In genomic region chr17:82240506-82241182, GRCh38 we compare ENCODE assay signal across 8 cellular contexts. TPM values are rescaled to one million over a fixed set of nuclear protein-coding genes. Genes with fewer than 3 reads are reported as not detected.
DNase-seq lines count a peak whose midpoint lies in the region; ATAC-seq and TF ChIP-seq lines count a peak whose summit lies in the region.
"Had no signal": no experiment of that assay in that cellular context is flagged by ENCODE, and none has a peak within 500 bp of the region (broad histone marks: within the 10 kb centered on the region; RNA-seq: fewer than 3 reads in every experiment).

No MANE protein-coding gene starts in this region.

- no peak for TF ChIP-seq CTCF in activated B cell treated with CpG ODN at 0.5 μM for 24 hours (IDR thresholded peaks at IDR 0.05)
- TF ChIP-seq CTCF in spleen (IDR thresholded peaks at IDR 0.05 in 8 of 11, conservative IDR thresholded peaks at IDR 0.05 in 3 of 11): no peak

- no peaks in the 10 kb centered on the region for H3K27me3 ChIP-seq in right cardiac atrium (ENCODE audit: control insufficient read depth, insufficient read depth)
- no peaks in the 10 kb centered on the region for H3K27me3 ChIP-seq in spleen (replicated peaks in 1 of 7)
- H3K27me3 ChIP-seq in H7 (ENCODE audit: control insufficient read depth, insufficient read depth, low read length): no peaks in the 10 kb centered on the region

- POLR2A ChIA-PET in activated B cell treated with CpG ODN at 0.5 μM for 24 hours (lab: Charles Lee): interaction anchor here (0.7 to 1.3 kb wide), 2 partner anchors 11 to 1017 kb away, joined by 3 to 5 read pairs; partner anchors contain the start of gene SLC16A3

- no peak overlapping the region for H3K4me3 Mint-ChIP-seq in activated B cell treated with CpG ODN at 0.5 μM for 24 hours

- H3K4me1 Mint-ChIP-seq in activated B cell treated with CpG ODN at 0.5 μM for 24 hours: peaks cover 35% of the 10 kb centered on the region

- H3K4me3 ChIP-seq in right cardiac atrium (ENCODE audit: low read length) (no peak overlapping the region), spleen (peak overlapping the region in 1 of 8 donors; percentile 4), H7 (ENCODE audit: insufficient read depth, low read depth, low read length) (no peak overlapping the region)

- H3K36me3 ChIP-seq in spleen (peaks cover 8 to 99% (median 59%) of the 10 kb centered on the region in 6 donors), H7 (replicated peaks; ENCODE audit: control insufficient read depth, insufficient read depth, low read length) (peaks cover 25% of the 10 kb centered on the region)

- H3K9me3 ChIP-seq in right cardiac atrium (ENCODE audit: control insufficient read depth, low read length) (no peaks in the 10 kb centered on the region), spleen (no peaks in the 10 kb centered on the region)

- peaks cover 47% of the 10 kb centered on the region for H3K36me3 Mint-ChIP-seq in activated B cell treated with CpG ODN at 0.5 μM for 24 hours (ENCODE audit: low read depth)

- peak overlapping the region; percentile 68 for H3K27ac Mint-ChIP-seq in activated B cell treated with CpG ODN at 0.5 μM for 24 hours

- WGBS in right cardiac atrium: 67% methylated on average over 20 of the region's 20 CpGs
- whole genome bisulfite sequencing in spleen, 5 donors: 55 to 69% (median 61%) methylated on average over 12 to 20 of the region's 20 CpGs

- TF ChIP-seq POLR2A in GM18951 (IDR thresholded peaks at IDR 0.05; ENCODE audit: extremely low read depth, insufficient read depth, insufficient read length) (peak; percentile 25), spleen (IDR thresholded peaks at IDR 0.05) (no peak)

- no peak for ATAC-seq in activated B cell treated with CpG ODN at 0.5 μM for 24 hours (ENCODE audit: low read depth)
- no peak for ATAC-seq in right cardiac atrium
- ATAC-seq in GM21529 (IDR thresholded peaks at IDR 0.05; ENCODE audit: unreplicated experiment): no peak

- DNase-seq in activated B cell treated with CpG ODN at 0.5 μM for 24 hours (no peak), right cardiac atrium (peak in 2 of 3 donors; percentile 51 to 56), spleen (peak; percentile 75), NCI-H524 treated with DMSO at 0.1 percent for 48 hours (lab: John Stamatoyannopoulos, UW) (no peak), H7 (no peak)
- DNase-seq: NCI-H2081 had no signal

- no peaks in the 10 kb centered on the region for H3K27me3 Mint-ChIP-seq in activated B cell treated with CpG ODN at 0.5 μM for 24 hours

- in situ Hi-C loops in GM18951 (cut with MboI; ENCODE audit: low sequenced_read_pairs, unreplicated experiment): no loop called here

- H3K27ac ChIP-seq in right cardiac atrium (ENCODE audit: low read length) (no peak overlapping the region), spleen (peak overlapping the region; percentile 15 to 100 (median 76))

- CTCF ChIA-PET in activated B cell treated with CpG ODN at 0.5 μM for 24 hours (lab: Charles Lee): no interaction called here

- peaks cover 20% of the 10 kb centered on the region for H3K4me1 ChIP-seq in right cardiac atrium (ENCODE audit: control insufficient read depth, insufficient read depth, low read length)
- peaks cover 50 to 98% (median 83%) of the 10 kb centered on the region in 6 donors for H3K4me1 ChIP-seq in spleen

- intact Hi-C loops in activated B cell treated with CpG ODN at 0.5 μM for 24 hours (cut with micrococcal nuclease) (no loop called here), right cardiac atrium (cut with DNase I) (no loop called here), spleen (cut with DNase I; ENCODE audit: low total_unique reads) (no loop called here)

- no peaks in the 10 kb centered on the region for H3K9me3 Mint-ChIP-seq in activated B cell treated with CpG ODN at 0.5 μM for 24 hours

RNA-seq across cellular contexts. Expression of gene SLC16A3, which starts 11.8 kb away (rescaled TPM):
- total RNA-seq in activated B cell treated with CpG ODN at 0.5 μM for 24 hours (24.6 and 26.5 TPM in 2 replicates), right cardiac atrium (10 to 100 TPM; 13.6 to 23.7 (median 18.0) TPM), spleen (100 to 1,000 TPM in 3 of 7 donors, 10 to 100 TPM in 4; 41.7 to 185 (median 91.6) TPM)
- polyA plus RNA-seq in right cardiac atrium (18.8 TPM), spleen (10 to 100 TPM; 11.1 to 28.2 (median 16.5) TPM)
- total RNA-seq in H7 (2014; rRNA removed; shearing (Covaris generic)): 31.2 and 52.0 TPM in 2 replicates

RNA-seq across cellular contexts. Expression of gene CCDC57, which starts 28.0 kb away (rescaled TPM):
- total RNA-seq in activated B cell treated with CpG ODN at 0.5 μM for 24 hours: 56.6 TPM in 2 replicates
- total RNA-seq in right cardiac atrium: 10 to 100 TPM; 14.8 to 17.3 (median 16.5) TPM
- polyA plus RNA-seq in right cardiac atrium: 12.1 TPM
- total RNA-seq in spleen: 10 to 100 TPM; 28.8 to 59.6 (median 43.6) TPM
- polyA plus RNA-seq in spleen: 100 to 1,000 TPM in 1 of 3 donors, 10 to 100 TPM in 2; 82.4 to 164 (median 83.0) TPM
- 3.7 and 6.0 TPM in 2 replicates for total RNA-seq in H7 (2014; rRNA removed; shearing (Covaris generic))

RNA-seq across cellular contexts. Expression of gene CSNK1D, which starts 32.9 kb away (rescaled TPM):
- total RNA-seq in activated B cell treated with CpG ODN at 0.5 μM for 24 hours (147 and 170 TPM in 2 replicates), right cardiac atrium (10 to 100 TPM; 68.8 to 81.7 (median 77.4) TPM), spleen (100 to 1,000 TPM in 5 of 7 donors, 10 to 100 TPM in 2; 74.3 to 216 (median 160) TPM)
- polyA plus RNA-seq in right cardiac atrium (61.7 TPM), spleen (100 to 1,000 TPM in 1 of 3 donors, 10 to 100 TPM in 2; 46.5 to 122 (median 67.2) TPM)
- total RNA-seq in H7 (2014; rRNA removed; shearing (Covaris generic)): 31.7 and 37.3 TPM in 2 replicates

Comparison
In these comparisons a context has a peak if more than half of its experiments do, and no peak if none do; other contexts are left out.
1. DNase-seq: peak in right cardiac atrium (2 of 3) and spleen (single experiment); none in activated B cell treated with CpG ODN at 0.5 μM for 24 hours (single experiment), NCI-H524 treated with DMSO at 0.1 percent for 48 hours (single experiment) and H7 (single experiment).